In the genomic region with DNA sequence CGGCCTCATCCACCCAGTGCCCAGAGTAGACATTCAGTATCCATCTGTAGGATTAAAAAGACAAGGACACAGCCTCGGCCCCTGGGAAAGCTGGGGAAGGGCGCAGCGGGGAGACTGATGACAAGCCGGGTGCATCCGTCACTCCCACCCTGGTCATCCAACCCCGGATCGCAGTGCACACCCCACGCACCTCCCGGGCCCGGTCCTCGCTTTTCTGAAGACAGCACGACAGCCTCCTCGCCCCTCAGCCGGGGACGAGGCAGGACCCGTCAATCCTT, we compare ENCODE assay signal across 1 cellular context.
TF ChIP-seq lines count a peak whose summit lies in the region.

No MANE protein-coding gene starts in this region.

TF ChIP-seq in HEK293, 187 proteins besides CTCF, POLR2A, EP300 and RAD21 (continued from another document):
- TF ChIP-seq, protein P1, sequence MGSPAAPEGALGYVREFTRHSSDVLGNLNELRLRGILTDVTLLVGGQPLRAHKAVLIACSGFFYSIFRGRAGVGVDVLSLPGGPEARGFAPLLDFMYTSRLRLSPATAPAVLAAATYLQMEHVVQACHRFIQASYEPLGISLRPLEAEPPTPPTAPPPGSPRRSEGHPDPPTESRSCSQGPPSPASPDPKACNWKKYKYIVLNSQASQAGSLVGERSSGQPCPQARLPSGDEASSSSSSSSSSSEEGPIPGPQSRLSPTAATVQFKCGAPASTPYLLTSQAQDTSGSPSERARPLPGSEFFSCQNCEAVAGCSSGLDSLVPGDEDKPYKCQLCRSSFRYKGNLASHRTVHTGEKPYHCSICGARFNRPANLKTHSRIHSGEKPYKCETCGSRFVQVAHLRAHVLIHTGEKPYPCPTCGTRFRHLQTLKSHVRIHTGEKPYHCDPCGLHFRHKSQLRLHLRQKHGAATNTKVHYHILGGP (tag by site-specific recombination; IDR thresholded peaks at IDR 0.05) = no peak
